ENCODE assay signal across 20 cellular contexts in the genomic region with DNA sequence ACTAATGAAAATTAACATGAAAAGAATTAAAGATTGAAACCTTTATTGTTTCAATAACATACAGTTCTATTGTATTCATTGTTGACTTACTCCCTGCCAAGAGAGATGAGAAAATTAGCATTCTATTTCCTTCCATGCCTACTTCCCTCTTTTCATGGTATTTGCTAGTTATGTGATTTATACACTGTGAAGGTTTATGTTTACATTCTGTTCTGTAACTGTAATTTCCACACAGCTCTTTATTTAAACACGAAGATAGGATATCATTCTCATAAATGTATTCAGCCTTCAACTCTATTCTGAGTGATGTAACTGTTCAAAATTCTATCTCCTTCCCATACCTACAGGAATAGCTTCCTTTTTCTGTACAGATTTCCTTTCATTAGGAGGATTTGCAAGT. TPM values are rescaled to one million over a fixed set of nuclear protein-coding genes. Genes with fewer than 3 reads are reported as not detected.
A peak's percentile ranks its signal among the peaks of the same experiment; 100 is the strongest.
DNase-seq lines count a peak whose midpoint lies in the region; ATAC-seq lines count a peak whose summit lies in the region.
"Had no signal": no experiment of that assay in that cellular context is flagged by ENCODE, and none has a peak within 500 bp of the region (broad histone marks: within the 10 kb centered on the region; RNA-seq: fewer than 3 reads in every experiment).

No MANE protein-coding gene starts in this region.

- H3K4me3 ChIP-seq in mesenchymal stem cell (ENCODE audit: insufficient read depth in 1 of 2, low read depth in 1 of 2, low read length in 2 of 2), result no peak overlapping the region
- H3K4me3 ChIP-seq: GM23338, SJCRH30 had no signal

- H4K91ac ChIP-seq in mesenchymal stem cell (ENCODE audit: low read length), result no peak overlapping the region

- no peaks in the 10 kb centered on the region for H3K4me1 ChIP-seq in mesenchymal stem cell (ENCODE audit: control insufficient read depth, insufficient read depth, low read depth, low read length)
- H3K4me1 ChIP-seq: SJCRH30 had no signal

- H3K9ac ChIP-seq in mesenchymal stem cell (ENCODE audit: low read length), result no peak overlapping the region

- no peak overlapping the region for H3K4ac ChIP-seq in mesenchymal stem cell (ENCODE audit: low read depth in 1 of 2, low read length in 2 of 2)

- no peak overlapping the region for H4K8ac ChIP-seq in mesenchymal stem cell (ENCODE audit: low read length)

- H3K4me2 ChIP-seq in mesenchymal stem cell (ENCODE audit: low read length, poor library complexity, severe bottlenecking), result no peak overlapping the region
- H3K4me2 ChIP-seq: GM23338 had no signal

- no peak overlapping the region for H2AK5ac ChIP-seq in mesenchymal stem cell (ENCODE audit: low read length, severe bottlenecking)

- H3K9me3 ChIP-seq in mesenchymal stem cell (ENCODE audit: control insufficient read depth, low read length), result no peaks in the 10 kb centered on the region
- H3K9me3 ChIP-seq: SJCRH30 had no signal

- ATAC-seq in left ventricle myocardium superior, result no peak
- ATAC-seq: Panc1 had no signal

- intact Hi-C loops in left ventricle myocardium superior (cut with micrococcal nuclease), result no loop called here

- H3K79me1 ChIP-seq in mesenchymal stem cell (replicated peaks; ENCODE audit: low read length, poor library complexity, severe bottlenecking), result no peaks in the 10 kb centered on the region

- 14% methylated on average over 1 of the region's 1 CpG for WGBS in mesenchymal stem cell

- H3K27me3 ChIP-seq in mesenchymal stem cell (ENCODE audit: control insufficient read depth in 1 of 2, insufficient read depth in 1 of 2, low read length in 2 of 2), result peaks cover 3 to 24% of the 10 kb centered on the region in 2 experiments
- H3K27me3 ChIP-seq: SJCRH30 had no signal

- H2BK5ac ChIP-seq in mesenchymal stem cell (ENCODE audit: low read depth, low read length, poor library complexity, severe bottlenecking), result no peak overlapping the region

- DNase-seq in NCI-H146 treated with DMSO at 0.1 percent for 48 hours (lab: John Stamatoyannopoulos, UW; ENCODE audit: unreplicated experiment) (peak; percentile 1), NCI-H146 (lab: John Stamatoyannopoulos, UW) (no peak), NCI-H2081 (lab: John Stamatoyannopoulos, UW) (peak; percentile 1 to 67), dermis blood vessel endothelial cell (peak; percentile 8), mesenchymal stem cell (peak; percentile 37), OCI-M2 (lab: John Stamatoyannopoulos, UW; ENCODE audit: unreplicated experiment) (no peak), left ventricle myocardium superior (no peak)
- no peak for DNase-seq in activated CD4-positive, CD25-positive, alpha-beta regulatory T cell (lab: John Stamatoyannopoulos, UW)
- DNase-seq: 8988T, DMS 273 treated with DMSO at 0.1 percent for 48 hours, GF-D8, HCEC 1CT, MM.1S, NCI-H1105, NCI-H187, NCI-H2171 treated with DMSO at 0.1 percent for 48 hours, NCI-H446, SJCRH30 had no signal

- H3K23ac ChIP-seq in mesenchymal stem cell (ENCODE audit: low read length in 2 of 2), result no peak overlapping the region

- H2BK120ac ChIP-seq in mesenchymal stem cell (ENCODE audit: low read depth, low read length), result no peak overlapping the region

- no peak overlapping the region for H2AFZ ChIP-seq in mesenchymal stem cell (ENCODE audit: low read depth, low read length)

- H3K14ac ChIP-seq in mesenchymal stem cell (ENCODE audit: low read length in 2 of 2), result no peak overlapping the region

- H3K18ac ChIP-seq in mesenchymal stem cell (ENCODE audit: low read depth in 1 of 2, low read length in 2 of 2), result no peak overlapping the region

- peaks cover 0 to 2% of the 10 kb centered on the region in 2 experiments for H3K36me3 ChIP-seq in mesenchymal stem cell (ENCODE audit: control insufficient read depth in 1 of 2, insufficient read depth in 2 of 2, low read depth in 1 of 2, low read length in 2 of 2)
- H3K36me3 ChIP-seq: SJCRH30 had no signal

- no peak overlapping the region for H2BK15ac ChIP-seq in mesenchymal stem cell (ENCODE audit: low read depth, poor library complexity, severe bottlenecking)

- no peak overlapping the region for H2BK12ac ChIP-seq in mesenchymal stem cell (ENCODE audit: low read length in 2 of 2)

- H3K27ac ChIP-seq in mesenchymal stem cell (ENCODE audit: low read length, poor library complexity, severe bottlenecking), result no peak overlapping the region
- H3K27ac ChIP-seq: SJCRH30 had no signal

RNA-seq across cellular contexts. Expression of a gene that starts 6.6 kb away (rescaled TPM):
- total RNA-seq in dermis blood vessel endothelial cell, result 0.42 and 0.68 TPM in 2 replicates
- 1.4 TPM for polyA plus RNA-seq in mesenchymal stem cell (2013, experiment 1 of 2)
- polyA plus RNA-seq in mesenchymal stem cell (2013, experiment 2 of 2), result 1.3 TPM
- 0.99 TPM for total RNA-seq in left ventricle myocardium superior
- total RNA-seq: SJCRH30 had no signal

RNA-seq across cellular contexts. Expression of a gene that starts 39.1 kb away (rescaled TPM):
- total RNA-seq in dermis blood vessel endothelial cell (40.0 and 51.7 TPM in 2 replicates), left ventricle myocardium superior (48.5 TPM)
- 25.8 TPM for polyA plus RNA-seq in mesenchymal stem cell (2013, experiment 1 of 2)
- polyA plus RNA-seq in mesenchymal stem cell (2013, experiment 2 of 2), result 25.6 TPM

Comparison
In these comparisons a context has a peak if more than half of its experiments do, and no peak if none do; other contexts are left out.
1. DNase-seq: peak in NCI-H146 treated with DMSO at 0.1 percent for 48 hours (single experiment), NCI-H2081 (2 of 2), dermis blood vessel endothelial cell (single experiment) and mesenchymal stem cell (single experiment); none in NCI-H146 (single experiment), OCI-M2 (single experiment), activated CD4-positive, CD25-positive, alpha-beta regulatory T cell (0 of 4) and left ventricle myocardium superior (single experiment).